Comparison of ENCODE assay signal across 1 cellular context in the genomic region with DNA sequence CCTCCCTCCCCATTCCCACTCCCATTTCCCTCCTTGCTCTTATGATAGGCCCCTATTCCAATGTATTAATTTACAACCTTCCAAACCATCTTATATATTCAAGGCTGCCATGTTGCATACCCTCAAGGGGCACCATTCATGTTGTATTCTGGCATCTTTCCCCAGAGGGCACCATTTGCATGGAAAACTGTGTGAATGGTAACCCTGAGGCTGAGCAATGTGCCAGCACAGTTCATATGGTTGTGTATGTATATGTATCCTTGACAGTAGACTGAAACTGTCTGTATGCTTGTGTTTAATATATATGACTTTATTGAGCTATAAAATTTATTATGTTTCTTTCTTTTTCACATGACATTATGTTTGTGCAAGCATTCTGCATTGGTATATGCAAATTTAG.
TF ChIP-seq lines count a peak whose summit lies in the region.

No MANE protein-coding gene starts in this region.

TF ChIP-seq in HepG2, 621 proteins besides CTCF, POLR2A, EP300 and RAD21:
- TF ChIP-seq MLLT10 (CRISPR knock-in tag; IDR thresholded peaks at IDR 0.05) = no peak
- no peak for TF ChIP-seq SOX13 (IDR thresholded peaks at IDR 0.05)
- no peak for TF ChIP-seq SOX13 (CRISPR knock-in tag; conservative IDR thresholded peaks at IDR 0.05 in 1 of 2, IDR thresholded peaks at IDR 0.05 in 1 of 2)
- no peak for TF ChIP-seq PHF21A (CRISPR knock-in tag; IDR thresholded peaks at IDR 0.05)
- TF ChIP-seq CREBL2 (CRISPR knock-in tag; IDR thresholded peaks at IDR 0.05; ENCODE audit: borderline replicate concordance) = no peak
- no peak for TF ChIP-seq KDM4B (CRISPR knock-in tag; IDR thresholded peaks at IDR 0.05)
- peak; percentile 54 for TF ChIP-seq STAG1 (CRISPR knock-in tag; IDR thresholded peaks at IDR 0.05)
TF ChIP-seq in HepG2: peak in this region for 1.
